ENCODE assay signal across 18 cellular contexts in the genomic region with DNA sequence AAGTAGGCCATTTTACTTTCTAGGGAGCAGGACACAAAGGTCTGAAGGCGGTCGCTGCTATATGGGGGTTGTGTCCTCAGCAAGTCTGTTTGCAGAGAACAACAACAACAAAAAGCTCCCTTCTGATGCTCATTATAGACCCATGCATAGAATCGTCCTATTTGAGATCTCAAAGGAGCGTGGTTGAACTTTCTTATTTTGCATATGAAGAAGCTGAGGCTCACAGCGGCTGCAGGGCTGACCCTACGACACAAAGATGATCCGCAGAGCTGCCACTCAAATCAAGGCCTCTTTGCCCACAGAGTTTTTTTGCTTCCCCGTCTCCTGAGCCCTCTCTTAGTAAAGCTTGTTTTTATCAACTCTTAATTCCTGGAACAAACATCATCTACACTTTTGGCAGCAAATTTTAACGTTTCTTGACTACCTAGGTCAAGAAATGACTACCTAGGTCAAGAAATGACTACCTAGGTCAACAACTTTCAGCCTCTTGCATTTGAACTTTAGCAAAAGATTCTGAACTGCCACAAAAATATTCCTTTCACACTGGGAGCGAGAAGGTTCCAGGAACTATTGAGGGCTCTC.
"Had no signal": no experiment of that assay in that cellular context is flagged by ENCODE, and none has a peak within 500 bp of the region (broad histone marks: within the 10 kb centered on the region; RNA-seq: fewer than 3 reads in every experiment).

No MANE protein-coding gene starts in this region.

- DNase-seq: activated CD4-positive, CD25-positive, alpha-beta regulatory T cell treated with anti-CD3 and anti-CD28 coated beads, Interleukin-2, amount 50 U/mL, for 72 hours; activated CD8-positive, alpha-beta T cell treated with anti-CD3 and anti-CD28 coated beads for 36 hours; activated T-cell treated with anti-CD3 and anti-CD28 coated beads, Interleukin-2, amount 50 U/mL, for 48 hours; dermis blood vessel endothelial cell; islet precursor cell; left colon; lower lobe of right lung; stimulated activated CD4-positive, alpha-beta T cell treated with anti-CD3 and anti-CD28 coated beads, Interleukin-12 subunit alpha, Interleukin-12 subunit beta, amount 100 ng/mL, for 4 hours; stimulated activated CD4-positive, alpha-beta T cell treated with anti-CD3 and anti-CD28 coated beads, Interleukin-1b, Interleukin-23, amount 100 ng/mL, for 48 hours; stimulated activated naive CD8-positive, alpha-beta T cell treated with anti-CD3 and anti-CD28 coated beads, Interleukin-15, Interleukin-2, amounts not matched to agents 100 U/mL and 50 U/mL, for 24 hours had no signal

- H3K27ac Mint-ChIP-seq: activated CD8-positive, alpha-beta T cell treated with anti-CD3 and anti-CD28 coated beads for 36 hours; activated naive CD8-positive, alpha-beta T cell; mesothelial cell of epicardium; nephron; progenitor cell of endocrine pancreas had no signal

- H3K27ac ChIP-seq: lower lobe of right lung, right atrium auricular region, tibial nerve, vagina had no signal

- H3K4me1 ChIP-seq: lower lobe of right lung, right atrium auricular region had no signal

- H3K9me3 ChIP-seq: lower lobe of right lung, right atrium auricular region, tibial nerve, vagina had no signal

- H3K4me3 ChIP-seq: lower lobe of right lung, right atrium auricular region, tibial nerve, vagina had no signal

- H3K9me3 Mint-ChIP-seq: activated CD8-positive, alpha-beta T cell treated with anti-CD3 and anti-CD28 coated beads for 36 hours; mesothelial cell of epicardium; nephron had no signal

- H3K4me3 Mint-ChIP-seq: activated CD8-positive, alpha-beta T cell treated with anti-CD3 and anti-CD28 coated beads for 36 hours; activated naive CD8-positive, alpha-beta T cell; mesothelial cell of epicardium; nephron had no signal

- H3K27me3 Mint-ChIP-seq: activated CD8-positive, alpha-beta T cell treated with anti-CD3 and anti-CD28 coated beads for 36 hours; activated naive CD8-positive, alpha-beta T cell had no signal

- FAIRE-seq: bronchial epithelial cell had no signal

- H3K36me3 Mint-ChIP-seq: activated naive CD8-positive, alpha-beta T cell; mesothelial cell of epicardium had no signal

- H3K36me3 ChIP-seq: lower lobe of right lung, right atrium auricular region, tibial nerve, vagina had no signal

- H3K4me1 Mint-ChIP-seq: nephron had no signal

- H3K27me3 ChIP-seq: right atrium auricular region, tibial nerve, vagina had no signal

- ATAC-seq: activated CD8-positive, alpha-beta T cell treated with anti-CD3 and anti-CD28 coated beads for 36 hours; left colon; lower lobe of right lung; stimulated activated naive CD8-positive, alpha-beta T cell treated with anti-CD3 and anti-CD28 coated beads, Interleukin-15, Interleukin-2, amounts not matched to agents 100 U/mL and 50 U/mL, for 24 hours had no signal
